In the genomic region with DNA sequence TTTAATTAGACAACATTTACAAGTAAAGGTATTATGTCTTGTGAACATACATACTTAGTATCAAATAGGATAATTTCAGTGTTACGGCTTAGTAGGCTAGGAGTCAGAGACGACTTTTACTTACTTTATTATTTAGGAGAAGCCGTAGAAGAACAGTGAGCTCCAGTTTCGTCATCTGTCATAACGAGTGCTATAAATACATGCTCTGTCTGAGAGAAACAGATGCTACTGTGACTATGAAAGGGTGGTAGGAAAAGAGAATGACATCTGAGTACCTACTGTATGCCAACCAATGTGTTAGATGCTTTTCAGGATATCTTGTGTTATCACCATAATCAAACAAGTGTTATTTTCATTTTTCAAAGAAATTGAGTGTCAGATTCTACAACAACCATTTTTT, we compare ENCODE assay signal across 16 cellular contexts.
"Had no signal": no experiment of that assay in that cellular context is flagged by ENCODE, and none has a peak within 500 bp of the region (broad histone marks: within the 10 kb centered on the region; RNA-seq: fewer than 3 reads in every experiment).

No MANE protein-coding gene starts in this region.

- ATAC-seq: activated CD8-positive, alpha-beta T cell treated with anti-CD3 and anti-CD28 coated beads for 36 hours; activated naive CD8-positive, alpha-beta T cell treated with anti-CD3 and anti-CD28 coated beads, Interleukin-2, amount 50 U/mL, for 24 hours; foreskin keratinocyte; naive thymus-derived CD4-positive, alpha-beta T cell had no signal

- H3K9me3 ChIP-seq: tibial nerve, uterus had no signal

- H3K36me3 ChIP-seq: tibial nerve, uterus had no signal

- H3K27ac ChIP-seq: epithelial cell of prostate, foreskin keratinocyte, tibial nerve, uterus had no signal

- H3K4me1 ChIP-seq: foreskin keratinocyte, tibial nerve, uterus had no signal

- H3K4me3 ChIP-seq: tibial nerve, uterus had no signal

- H3K27me3 ChIP-seq: foreskin keratinocyte, tibial nerve, uterus had no signal

- DNase-seq: activated CD4-positive, alpha-beta T cell treated with anti-CD3 and anti-CD28 coated beads, Interleukin-2, amount 10 ng/mL, durations not matched to agents 24 days and 14 days; activated CD8-positive, alpha-beta T cell treated with anti-CD3 and anti-CD28 coated beads for 36 hours; activated effector memory CD4-positive, alpha-beta T cell treated with Interleukin-2 at 50 U/mL for 16 hours; activated naive CD4-positive, alpha-beta T cell treated with anti-CD3 and anti-CD28 coated beads, Interleukin-2, amount 10 ng/mL, durations not matched to agents 7 days and 5 days; activated naive CD8-positive, alpha-beta T cell treated with anti-CD3 and anti-CD28 coated beads, Interleukin-2, amount 50 U/mL, for 24 hours; activated T-cell treated with anti-CD3 and anti-CD28 coated beads, Interleukin-2, amount 50 U/mL, for 48 hours; central memory CD4-positive, alpha-beta T cell; endodermal cell; foreskin keratinocyte; kidney glomerular epithelial cell; naive thymus-derived CD4-positive, alpha-beta T cell; stimulated activated CD4-positive, alpha-beta T cell treated with anti-CD3 and anti-CD28 coated beads, Interleukin-2, amount 100 ng/mL, for 24 hours; stimulated activated naive CD4-positive, alpha-beta T cell treated with Interleukin-2 at 50 U/mL for 16 hours; uterus had no signal
